ENCODE assay signal across 15 cellular contexts in the genomic region with DNA sequence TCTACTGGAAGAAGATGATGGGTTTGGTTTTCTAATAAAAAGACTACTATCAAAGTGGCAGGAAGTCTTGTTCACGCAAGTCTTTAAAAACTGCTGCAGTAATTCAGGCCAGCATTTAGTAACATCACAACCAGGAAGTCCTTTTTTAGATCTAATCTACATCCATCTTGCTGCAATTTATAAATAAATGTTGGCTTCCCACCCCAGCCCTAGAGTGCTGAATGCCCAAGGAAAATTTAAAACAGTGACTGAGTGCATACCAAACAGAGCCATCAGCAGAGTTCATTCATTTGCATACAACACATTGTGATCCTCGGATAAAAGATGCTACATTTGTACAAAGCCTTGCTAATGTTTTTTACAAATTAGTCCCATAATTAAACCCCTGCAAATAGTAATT.
DNase-seq lines count a peak whose midpoint lies in the region; ATAC-seq and TF ChIP-seq lines count a peak whose summit lies in the region.
"Had no signal": no experiment of that assay in that cellular context is flagged by ENCODE, and none has a peak within 500 bp of the region (broad histone marks: within the 10 kb centered on the region; RNA-seq: fewer than 3 reads in every experiment).

No MANE protein-coding gene starts in this region.

- H4K20me1 ChIP-seq in KMS-11 (ENCODE audit: insufficient read depth) (no peaks in the 10 kb centered on the region), neural progenitor cell (ENCODE audit: low read depth) (no peaks in the 10 kb centered on the region)

- intact Hi-C loops in activated CD4-positive, alpha-beta memory T cell treated with anti-CD3 and anti-CD28 coated beads for 36 hours (cut with micrococcal nuclease) = no loop called here
- intact Hi-C loops in adrenal gland (cut with DNase I) = no loop called here

- H3K9me3 ChIP-seq in neural progenitor cell (ENCODE audit: low read depth) (no peaks in the 10 kb centered on the region), adrenal gland (replicated peaks in 1 of 3) (no peaks in the 10 kb centered on the region)
- H3K9me3 ChIP-seq: thoracic aorta had no signal

- CTCF ChIA-PET in activated CD4-positive, alpha-beta memory T cell treated with anti-CD3 and anti-CD28 coated beads for 36 hours (lab: Charles Lee) = interaction anchor here (0.6 to 1.5 kb wide), 4 partner anchors 9 to 346 kb away, joined by 3 to 4 read pairs (median 4); no protein-coding TSS in a partner anchor

- H3K9ac ChIP-seq in KMS-11 (no peak overlapping the region), neural progenitor cell (no peak overlapping the region)

- H3K27ac ChIP-seq in KMS-11 (no peak overlapping the region), neural progenitor cell (no peak overlapping the region), adrenal gland (no peak overlapping the region)
- H3K27ac ChIP-seq: thoracic aorta had no signal

- H3F3A ChIP-seq in neural progenitor cell (ENCODE audit: low read depth) = peaks cover 13% of the 10 kb centered on the region

- H2AFZ ChIP-seq in KMS-11 (ENCODE audit: low read depth) (no peak overlapping the region), neural progenitor cell (replicated peaks) (peak overlapping the region; percentile 87)

- H3K4me3 Mint-ChIP-seq in activated CD4-positive, alpha-beta memory T cell treated with anti-CD3 and anti-CD28 coated beads for 36 hours = no peak overlapping the region
- no peak overlapping the region for H3K4me3 Mint-ChIP-seq in neural progenitor cell

- peaks cover 25% of the 10 kb centered on the region for H3K4me1 Mint-ChIP-seq in activated CD4-positive, alpha-beta memory T cell treated with anti-CD3 and anti-CD28 coated beads for 36 hours (ENCODE audit: low read depth)
- peaks cover 25% of the 10 kb centered on the region for H3K4me1 Mint-ChIP-seq in neural progenitor cell

- peak overlapping the region; percentile 43 for H3K27ac Mint-ChIP-seq in activated CD4-positive, alpha-beta memory T cell treated with anti-CD3 and anti-CD28 coated beads for 36 hours
- no peak overlapping the region for H3K27ac Mint-ChIP-seq in neural progenitor cell
- no peak overlapping the region for H3K27ac Mint-ChIP-seq in activated naive CD4-positive, alpha-beta T cell treated with anti-CD3 and anti-CD28 coated beads, Interleukin-2, amount 50 U/mL, for 72 hours

- no peak for ATAC-seq in activated naive CD4-positive, alpha-beta T cell treated with anti-CD3 and anti-CD28 coated beads, Interleukin-2, amount 50 U/mL, for 72 hours

- H3K36me3 Mint-ChIP-seq in activated CD4-positive, alpha-beta memory T cell treated with anti-CD3 and anti-CD28 coated beads for 36 hours = no peaks in the 10 kb centered on the region
- H3K36me3 Mint-ChIP-seq in neural progenitor cell = no peaks in the 10 kb centered on the region
- H3K36me3 Mint-ChIP-seq in activated naive CD4-positive, alpha-beta T cell treated with anti-CD3 and anti-CD28 coated beads, Interleukin-2, amount 50 U/mL, for 72 hours = no peaks in the 10 kb centered on the region
- H3K36me3 Mint-ChIP-seq: immature natural killer cell had no signal

- H3K4me1 ChIP-seq in KMS-11 (ENCODE audit: low read depth, poor library complexity, severe bottlenecking) (peaks cover 17% of the 10 kb centered on the region), neural progenitor cell (peaks cover 21% of the 10 kb centered on the region), adrenal gland (replicated peaks in 1 of 2) (peaks cover 0 to 7% of the 10 kb centered on the region in 2 donors)

- H3K4me2 ChIP-seq in KMS-11 = peak overlapping the region; percentile 1; the same call in 1 of the 2 replicates
- H3K4me2 ChIP-seq in neural progenitor cell = peak overlapping the region; percentile 65

- no peak overlapping the region for H3K4me3 ChIP-seq in KMS-11 (IDR thresholded peaks at IDR 0.05; ENCODE audit: insufficient read depth, low read depth, low read length)
- H3K4me3 ChIP-seq in neural progenitor cell = no peak overlapping the region
- H3K4me3 ChIP-seq in adrenal gland = no peak overlapping the region
- H3K4me3 ChIP-seq: thoracic aorta had no signal

- H3K36me3 ChIP-seq in KMS-11 (ENCODE audit: insufficient read depth) = no peaks in the 10 kb centered on the region
- no peaks in the 10 kb centered on the region for H3K36me3 ChIP-seq in neural progenitor cell
- no peaks in the 10 kb centered on the region for H3K36me3 ChIP-seq in adrenal gland (replicated peaks in 1 of 2)
- H3K36me3 ChIP-seq: thoracic aorta had no signal

- TF ChIP-seq CTCF in KMS-11 (conservative IDR thresholded peaks at IDR 0.05; ENCODE audit: low read depth, low read length) (no peak), neural progenitor cell (IDR thresholded peaks at IDR 0.05) (no peak), adrenal gland (IDR thresholded peaks at IDR 0.05) (no peak)

- POLR2A ChIA-PET in activated CD4-positive, alpha-beta memory T cell treated with anti-CD3 and anti-CD28 coated beads for 36 hours (lab: Charles Lee) = interaction anchor here (1.3 kb wide), 1 partner anchor 72 kb away, joined by 4 read pairs; the partner anchor contains the start of gene PHLDA1

- H3K27me3 ChIP-seq in KMS-11 (ENCODE audit: insufficient read depth, low read depth) (no peaks in the 10 kb centered on the region), neural progenitor cell (no peaks in the 10 kb centered on the region), adrenal gland (no peaks in the 10 kb centered on the region)

- H3K27me3 Mint-ChIP-seq in activated CD4-positive, alpha-beta memory T cell treated with anti-CD3 and anti-CD28 coated beads for 36 hours = no peaks in the 10 kb centered on the region
- peaks cover 5% of the 10 kb centered on the region for H3K27me3 Mint-ChIP-seq in neural progenitor cell (ENCODE audit: insufficient read depth, low read depth)

- TF ChIP-seq POLR2A in adrenal gland (IDR thresholded peaks at IDR 0.05) = no peak

- 63 to 82% (median 67%) methylated on average over 2 of the region's 2 CpGs for WGBS in adrenal gland, 4 donors

- H3K79me2 ChIP-seq in KMS-11 (ENCODE audit: insufficient read depth, low read depth) (no peaks in the 10 kb centered on the region), neural progenitor cell (ENCODE audit: low read depth) (no peaks in the 10 kb centered on the region)

- DNase-seq in NOMO-1 treated with DMSO at 0.1 percent for 48 hours (lab: John Stamatoyannopoulos, UW; ENCODE audit: unreplicated experiment) (peak; percentile 7), NOMO-1 treated with dmso at 0.1 percent for 144 hours (lab: John Stamatoyannopoulos, UW; ENCODE audit: unreplicated experiment) (no peak), neural progenitor cell (ENCODE audit: low spot score) (no peak), adrenal gland (no peak), ecto neural progenitor cell (ENCODE audit: low spot score) (no peak)
- no peak for DNase-seq in activated CD4-positive, alpha-beta memory T cell treated with anti-CD3 and anti-CD28 coated beads for 36 hours
- no peak for DNase-seq in activated naive CD4-positive, alpha-beta T cell treated with anti-CD3 and anti-CD28 coated beads, Interleukin-2, amount 50 U/mL, for 72 hours (ENCODE audit: low spot score in 2 of 2)
- DNase-seq: activated CD4-positive, CD25-positive, alpha-beta regulatory T cell; anterior cingulate cortex; immature natural killer cell; KG1; NK-92 treated with Interleukin-12 subunit alpha and Interleukin-12 subunit beta, amount 100 ng/mL, for 24 hours; stimulated activated CD4-positive, alpha-beta T cell treated with anti-CD3 and anti-CD28 coated beads, Interleukin-12 subunit alpha, Interleukin-12 subunit beta, amount 100 ng/mL, for 4 hours had no signal

- no peaks in the 10 kb centered on the region for H3K9me3 Mint-ChIP-seq in activated CD4-positive, alpha-beta memory T cell treated with anti-CD3 and anti-CD28 coated beads for 36 hours
- no peaks in the 10 kb centered on the region for H3K9me3 Mint-ChIP-seq in neural progenitor cell
- no peaks in the 10 kb centered on the region for H3K9me3 Mint-ChIP-seq in activated naive CD4-positive, alpha-beta T cell treated with anti-CD3 and anti-CD28 coated beads, Interleukin-2, amount 50 U/mL, for 72 hours
- H3K9me3 Mint-ChIP-seq: immature natural killer cell had no signal
